11 cellular contexts compared by ENCODE assay signal in genomic region chr10:24331457-24331856, GRCh38.
DNase-seq lines count a peak whose midpoint lies in the region; ATAC-seq and TF ChIP-seq lines count a peak whose summit lies in the region.
"Had no signal": no experiment of that assay in that cellular context is flagged by ENCODE, and none has a peak within 500 bp of the region (broad histone marks: within the 10 kb centered on the region; RNA-seq: fewer than 3 reads in every experiment).

No MANE protein-coding gene starts in this region.

- H3K4me3 ChIP-seq in right atrium auricular region, result no peak overlapping the region
- no peak overlapping the region for H3K4me3 ChIP-seq in lung
- no peak overlapping the region for H3K4me3 ChIP-seq in sigmoid colon
- H3K4me3 ChIP-seq in neuronal stem cell (ENCODE audit: low read length in 2 of 2), result no peak overlapping the region

- H2BK120ac ChIP-seq in neuronal stem cell (ENCODE audit: low read depth, low read length), result no peak overlapping the region

- peaks cover 19% of the 10 kb centered on the region for H3K36me3 Mint-ChIP-seq in endothelial cell (ENCODE audit: low read depth, unreplicated experiment)
- H3K36me3 Mint-ChIP-seq: brain, T-cell had no signal

- H3K18ac ChIP-seq in neuronal stem cell (ENCODE audit: low read length), result no peak overlapping the region

- H3K4me3 Mint-ChIP-seq in endothelial cell (ENCODE audit: unreplicated experiment), result peak overlapping the region; percentile 9
- H3K4me3 Mint-ChIP-seq: brain, T-cell had no signal

- no peak overlapping the region for H2BK5ac ChIP-seq in neuronal stem cell (ENCODE audit: low read length)

- TF ChIP-seq CTCF in right atrium auricular region (IDR thresholded peaks at IDR 0.05) (no peak), endothelial cell (IDR thresholded peaks at IDR 0.05; ENCODE audit: unreplicated experiment) (no peak), lung (IDR thresholded peaks at IDR 0.05; ENCODE audit: control extremely low read depth, extremely low read depth) (no peak), sigmoid colon (IDR thresholded peaks at IDR 0.05) (no peak)

- H3K27me3 ChIP-seq in right atrium auricular region, result no peaks in the 10 kb centered on the region
- no peaks in the 10 kb centered on the region for H3K27me3 ChIP-seq in lung (ENCODE audit: control insufficient read depth, insufficient read depth)
- H3K27me3 ChIP-seq in sigmoid colon, result no peaks in the 10 kb centered on the region
- H3K27me3 ChIP-seq in neuronal stem cell (ENCODE audit: control insufficient read depth in 3 of 3, insufficient read depth in 3 of 3, low read depth in 1 of 3, low read length in 3 of 3), result no peaks in the 10 kb centered on the region

- H3K27me3 Mint-ChIP-seq in endothelial cell (ENCODE audit: unreplicated experiment), result peaks cover 6% of the 10 kb centered on the region
- H3K27me3 Mint-ChIP-seq: brain had no signal

- no peak overlapping the region for H2AK5ac ChIP-seq in neuronal stem cell (ENCODE audit: low read depth, low read length)

- H3K27ac ChIP-seq in right atrium auricular region, result peak overlapping the region in 1 of 2 donors; percentile 8
- H3K27ac ChIP-seq in lung (ENCODE audit: low read depth in 1 of 2, low read length in 1 of 2), result peak overlapping the region in 1 of 2 donors; percentile 45
- H3K27ac ChIP-seq in sigmoid colon, result peak overlapping the region in 1 of 4 donors; percentile 2
- H3K27ac ChIP-seq in neuronal stem cell (replicated peaks; ENCODE audit: low read length), result no peak overlapping the region

- H3K79me1 ChIP-seq in neuronal stem cell (ENCODE audit: low read depth, low read length), result no peaks in the 10 kb centered on the region

- H3K9me3 Mint-ChIP-seq in endothelial cell (ENCODE audit: unreplicated experiment), result peaks cover 6% of the 10 kb centered on the region

- 32 to 43% methylated on average over 5 of the region's 5 CpGs for WGBS in lung, 2 donors
- WGBS in sigmoid colon, 2 donors, result 14 to 42% methylated on average over 5 of the region's 5 CpGs
- WGBS in neuronal stem cell (ENCODE audit: extremely low coverage in 2 of 2, insufficient read length in 2 of 2, insufficient replicate concordance in 1 of 2), 2 donors, result 100% methylated on average over 1 of the region's 5 CpGs; no CpG with 5 or more reads in 1 of the 2 donors

- H3K4ac ChIP-seq in neuronal stem cell (ENCODE audit: low read length), result no peak overlapping the region

- ATAC-seq in Right ventricle myocardium superior (ENCODE audit: poor library complexity) (peak; percentile 65), lung (ENCODE audit: insufficient read depth, low FRiP score) (peak; percentile 41), GM18520 (IDR thresholded peaks at IDR 0.05; ENCODE audit: unreplicated experiment) (no peak)
- ATAC-seq: T-cell had no signal

- H3K23ac ChIP-seq in neuronal stem cell (ENCODE audit: low read depth, low read length, poor library complexity), result no peak overlapping the region

- H2BK12ac ChIP-seq in neuronal stem cell (ENCODE audit: low read length), result no peak overlapping the region

- H2AFZ ChIP-seq in neuronal stem cell (ENCODE audit: low read length), result no peak overlapping the region

- no peak overlapping the region for H3K4me2 ChIP-seq in neuronal stem cell (ENCODE audit: insufficient read depth, low read length, poor library complexity, severe bottlenecking)

- H3K4me1 Mint-ChIP-seq in endothelial cell (ENCODE audit: unreplicated experiment), result peaks cover 17% of the 10 kb centered on the region
- H3K4me1 Mint-ChIP-seq: T-cell had no signal

- no peak for TF ChIP-seq EP300 in sigmoid colon (IDR thresholded peaks at IDR 0.05)

- no peak for TF ChIP-seq POLR2A in sigmoid colon (IDR thresholded peaks at IDR 0.05)

- H3K9me3 ChIP-seq in right atrium auricular region, result peaks cover 0 to 11% of the 10 kb centered on the region in 2 donors
- no peaks in the 10 kb centered on the region for H3K9me3 ChIP-seq in lung (ENCODE audit: control insufficient read depth in 2 of 2, insufficient read depth in 1 of 2, low read length in 1 of 2)
- peaks cover 0 to 8% (median under 1%) of the 10 kb centered on the region in 4 donors for H3K9me3 ChIP-seq in sigmoid colon
- H3K9me3 ChIP-seq in neuronal stem cell (replicated peaks in 1 of 2; ENCODE audit: control insufficient read depth in 2 of 2, insufficient read depth in 1 of 2, low read depth in 1 of 2, low read length in 2 of 2), result peaks cover 0 to 13% of the 10 kb centered on the region in 2 donors

- no peak overlapping the region for H3K9ac ChIP-seq in neuronal stem cell (ENCODE audit: low read depth, low read length, poor library complexity)

- DNase-seq in Right ventricle myocardium superior (peak; percentile 61), right atrium auricular region (ENCODE audit: low spot score) (no peak), endothelial cell (ENCODE audit: low spot score) (no peak), lung (ENCODE audit: low spot score) (peak; percentile 64), MV-4-11 (lab: John Stamatoyannopoulos, UW) (no peak), sigmoid colon (no peak), neuronal stem cell (ENCODE audit: low spot score) (no peak)
- DNase-seq: stimulated activated naive CD4-positive, alpha-beta T cell; T-cell had no signal

- no peak overlapping the region for H3K14ac ChIP-seq in neuronal stem cell (ENCODE audit: low read length)

- H4K8ac ChIP-seq in neuronal stem cell (ENCODE audit: low read depth, low read length), result no peak overlapping the region

- H2BK15ac ChIP-seq in neuronal stem cell (ENCODE audit: low read length), result no peak overlapping the region

- intact Hi-C loops in Right ventricle myocardium superior (cut with DNase I), result no loop called here
- intact Hi-C loops in sigmoid colon (cut with DNase I), result no loop called here

- H3K36me3 ChIP-seq in right atrium auricular region (no peaks in the 10 kb centered on the region), lung (ENCODE audit: control insufficient read depth in 2 of 2, insufficient read depth in 2 of 2, low read length in 2 of 2) (no peaks in the 10 kb centered on the region), sigmoid colon (no peaks in the 10 kb centered on the region), neuronal stem cell (replicated peaks in 1 of 2; ENCODE audit: control insufficient read depth in 2 of 2, insufficient read depth in 2 of 2, low read length in 2 of 2) (no peaks in the 10 kb centered on the region)

- peak overlapping the region; percentile 10 for H3K27ac Mint-ChIP-seq in endothelial cell (ENCODE audit: unreplicated experiment)
- H3K27ac Mint-ChIP-seq: T-cell had no signal

- no peak overlapping the region for H4K91ac ChIP-seq in neuronal stem cell (ENCODE audit: low read depth, low read length, poor library complexity)

- H3K4me1 ChIP-seq in right atrium auricular region, result peaks cover 0 to 15% of the 10 kb centered on the region in 2 donors
- peaks cover 3 to 5% of the 10 kb centered on the region in 2 donors for H3K4me1 ChIP-seq in lung (ENCODE audit: control insufficient read depth in 2 of 2, insufficient read depth in 2 of 2, low read length in 2 of 2)
- peaks cover 0 to 8% (median 3%) of the 10 kb centered on the region in 4 donors for H3K4me1 ChIP-seq in sigmoid colon
- H3K4me1 ChIP-seq in neuronal stem cell (ENCODE audit: control insufficient read depth in 2 of 2, insufficient read depth in 1 of 2, low read depth in 1 of 2, low read length in 2 of 2), result no peaks in the 10 kb centered on the region

Comparison
In these comparisons a context has a peak if more than half of its experiments do, and no peak if none do; other contexts are left out.
1. DNase-seq: peak in Right ventricle myocardium superior (single experiment) and lung (single experiment); none in right atrium auricular region (single experiment), endothelial cell (single experiment), MV-4-11 (single experiment), sigmoid colon (single experiment) and neuronal stem cell (single experiment).